In genomic region chr1:188949701-188950100, GRCh38 we compare ENCODE assay signal across 22 cellular contexts.
DNase-seq lines count a peak whose midpoint lies in the region; ATAC-seq, FAIRE-seq and TF ChIP-seq lines count a peak whose summit lies in the region.
"Had no signal": no experiment of that assay in that cellular context is flagged by ENCODE, and none has a peak within 500 bp of the region (broad histone marks: within the 10 kb centered on the region; RNA-seq: fewer than 3 reads in every experiment).

No MANE protein-coding gene starts in this region.

- no peak for ATAC-seq in GM18505 (IDR thresholded peaks at IDR 0.05; ENCODE audit: unreplicated experiment)
- ATAC-seq: GM12878, HCT116 had no signal

- no peaks in the 10 kb centered on the region for H3K4me1 ChIP-seq in BE2C

- H3K4me3 ChIP-seq in bronchial epithelial cell (ENCODE audit: low read depth, low read length): no peak overlapping the region
- H3K4me3 ChIP-seq in BE2C (ENCODE audit: low read depth, low read length): no peak overlapping the region
- H3K4me3 ChIP-seq: GM12878, GM23248 had no signal

- TF ChIP-seq CTCF in bronchial epithelial cell (IDR thresholded peaks at IDR 0.05; ENCODE audit: insufficient read depth, low read length, severe bottlenecking) (no peak), BE2C (IDR thresholded peaks at IDR 0.05; ENCODE audit: low read depth, low read length) (no peak)

- H3K27me3 ChIP-seq in bronchial epithelial cell (ENCODE audit: control insufficient read depth, insufficient read depth, low read length) (no peaks in the 10 kb centered on the region), BE2C (no peaks in the 10 kb centered on the region)

- no peaks in the 10 kb centered on the region for H3K9me3 ChIP-seq in BE2C
- H3K9me3 ChIP-seq: SK-N-SH had no signal

- no peak for TF ChIP-seq POLR2A in GM18505 (IDR thresholded peaks at IDR 0.05; ENCODE audit: borderline replicate concordance, extremely low read depth, insufficient read depth, insufficient read length)

- no peaks in the 10 kb centered on the region for H3K36me3 ChIP-seq in bronchial epithelial cell (ENCODE audit: control insufficient read depth, insufficient read depth, low read length)
- no peaks in the 10 kb centered on the region for H3K36me3 ChIP-seq in BE2C

- DNase-seq in ELR (ENCODE audit: low read depth) (peak; percentile 82), RKO (ENCODE audit: low spot score) (peak; percentile 14), bronchial epithelial cell (ENCODE audit: low read depth) (peak; percentile 5), iPS-NIHi7 (ENCODE audit: extremely low spot score) (no peak), BE2C (no peak)
- no peak for DNase-seq in stimulated activated CD4-positive, alpha-beta T cell treated with anti-CD3 and anti-CD28 coated beads, Interleukin-1b, Interleukin-23, amount 100 ng/mL, for 48 hours
- DNase-seq: DMS 273 treated with DMSO at 0.1 percent for 48 hours, GM23248, KBM-7, NCI-H1105 treated with DMSO at 0.1 percent for 48 hours, NCI-H1694, NCI-H2081 treated with DMSO at 0.1 percent for 48 hours, NCI-H510A, NCI-H82, OCI-M1, RPMI8226, SHP77 treated with DMSO at 0.1 percent for 48 hours, SK-N-SH had no signal

- no peak for FAIRE-seq in bronchial epithelial cell (lab: Jason Lieb, UNC)
- FAIRE-seq: GM12878, GM19239 had no signal

Comparison
In these comparisons a context has a peak if more than half of its experiments do, and no peak if none do; other contexts are left out.
1. DNase-seq: peak in ELR (single experiment), RKO (single experiment) and bronchial epithelial cell (single experiment); none in stimulated activated CD4-positive, alpha-beta T cell treated with anti-CD3 and anti-CD28 coated beads, Interleukin-1b, Interleukin-23, amount 100 ng/mL, for 48 hours (single experiment), iPS-NIHi7 (single experiment) and BE2C (single experiment).